18 cellular contexts compared by ENCODE assay signal in genomic region chr20:60752741-60753420, GRCh38.
DNase-seq lines count a peak whose midpoint lies in the region; ATAC-seq and TF ChIP-seq lines count a peak whose summit lies in the region.
"Had no signal": no experiment of that assay in that cellular context is flagged by ENCODE, and none has a peak within 500 bp of the region (broad histone marks: within the 10 kb centered on the region; RNA-seq: fewer than 3 reads in every experiment).

No MANE protein-coding gene starts in this region.

- no peak for ATAC-seq in HG03457 (IDR thresholded peaks at IDR 0.05; ENCODE audit: unreplicated experiment)
- ATAC-seq: GM23338 had no signal

- H3K36me3 Mint-ChIP-seq in MCF 10A (ENCODE audit: insufficient read depth, unreplicated experiment) = no peaks in the 10 kb centered on the region

- H3K4me1 ChIP-seq in breast epithelium (peaks cover 0 to 3% of the 10 kb centered on the region in 2 donors), ovary (ENCODE audit: insufficient read depth) (no peaks in the 10 kb centered on the region)
- H3K4me1 ChIP-seq: BE2C, Caco-2 had no signal

- intact Hi-C loops in breast epithelium (cut with DNase I; ENCODE audit: low total_unique reads) = no loop called here
- intact Hi-C loops in MCF 10A (cut with micrococcal nuclease) = no loop called here
- intact Hi-C loops in ovary (cut with DNase I) = no loop called here

- DNase-seq in breast epithelium (ENCODE audit: low spot score in 2 of 2) (peak in 1 of 2 donors; percentile 53), MCF 10A (ENCODE audit: unreplicated experiment) (no peak), ecto neural progenitor cell (ENCODE audit: low spot score) (peak; percentile 34), ovary (peak in 4 of 5 donors; percentile 19 to 62 (median 26)), nucleus accumbens (lab: John Stamatoyannopoulos, UW) (no peak), NOMO-1 treated with dmso at 0.1 percent for 144 hours (lab: John Stamatoyannopoulos, UW; ENCODE audit: unreplicated experiment) (no peak)
- DNase-seq: BE2C; Caco-2; CD4-positive, alpha-beta T cell; NCI-H1417 treated with DMSO at 0.1 percent for 48 hours; NCI-H187 treated with DMSO at 0.1 percent for 48 hours; NCI-H345; NCI-H526; SHP77 had no signal

- H3K4me3 Mint-ChIP-seq in MCF 10A (ENCODE audit: unreplicated experiment) = no peak overlapping the region
- H3K4me3 Mint-ChIP-seq: CD4-positive, alpha-beta T cell; GM23338 had no signal

- H3K27ac ChIP-seq in breast epithelium (peak overlapping the region; percentile 21 to 43), ovary (no peak overlapping the region)
- H3K27ac ChIP-seq: KMS-11, SK-N-MC had no signal

- TF ChIP-seq EP300 in ovary (IDR thresholded peaks at IDR 0.05) = no peak

- H3K9me3 Mint-ChIP-seq in MCF 10A (ENCODE audit: unreplicated experiment) = no peaks in the 10 kb centered on the region

- BruUV-seq in MCF 10A (replicated peaks; lab: Mats Ljungman, UMichigan) = no TSS peak

- POLR2A ChIA-PET in MCF 10A (lab: Yijun Ruan, JAX) = no interaction called here

- no peaks in the 10 kb centered on the region for H3K9me3 ChIP-seq in breast epithelium
- H3K9me3 ChIP-seq in ovary = no peaks in the 10 kb centered on the region
- H3K9me3 ChIP-seq: BE2C, Caco-2 had no signal

- H3K4me3 ChIP-seq in breast epithelium (peak overlapping the region in 2 of 3 donors; percentile 11 to 37), ovary (no peak overlapping the region)
- H3K4me3 ChIP-seq: GM23338, SK-N-MC had no signal

- H3K27me3 ChIP-seq in breast epithelium (no peaks in the 10 kb centered on the region), ovary (no peaks in the 10 kb centered on the region)
- H3K27me3 ChIP-seq: BE2C had no signal

- TF ChIP-seq CTCF in breast epithelium (IDR thresholded peaks at IDR 0.05) = no peak
- no peak for TF ChIP-seq CTCF in MCF 10A (IDR thresholded peaks at IDR 0.05; ENCODE audit: unreplicated experiment)
- no peak for TF ChIP-seq CTCF in ovary (IDR thresholded peaks at IDR 0.05)

- H3K27me3 Mint-ChIP-seq in MCF 10A (ENCODE audit: insufficient read depth, unreplicated experiment) = peaks cover 66% of the 10 kb centered on the region

- H3K36me3 ChIP-seq in breast epithelium = no peaks in the 10 kb centered on the region
- no peaks in the 10 kb centered on the region for H3K36me3 ChIP-seq in ovary
- H3K36me3 ChIP-seq: BE2C had no signal

- H3K27ac Mint-ChIP-seq in MCF 10A (ENCODE audit: low read depth, unreplicated experiment) = no peak overlapping the region
- H3K27ac Mint-ChIP-seq: CD4-positive, alpha-beta T cell had no signal

- CTCF ChIA-PET in MCF 10A (lab: Yijun Ruan, JAX) = interaction anchor here (0.7 to 0.9 kb wide), 2 partner anchors 12 to 13 kb away, joined by 3 read pairs; no protein-coding TSS in a partner anchor

- TF ChIP-seq POLR2A in breast epithelium (IDR thresholded peaks at IDR 0.05) = no peak
- no peak for TF ChIP-seq POLR2A in ovary (IDR thresholded peaks at IDR 0.05)

- 32 to 50% (median 44%) methylated on average over 17 of the region's 17 CpGs for WGBS in ovary, 3 donors

- no peaks in the 10 kb centered on the region for H3K4me1 Mint-ChIP-seq in MCF 10A (ENCODE audit: insufficient read depth, unreplicated experiment)

Comparison
In these comparisons a context has a peak if more than half of its experiments do, and no peak if none do; other contexts are left out.
1. DNase-seq: peak in ecto neural progenitor cell (single experiment) and ovary (4 of 5); none in MCF 10A (single experiment), nucleus accumbens (0 of 56) and NOMO-1 treated with dmso at 0.1 percent for 144 hours (single experiment).
2. H3K27ac ChIP-seq: peak in breast epithelium (2 of 2); none in ovary (0 of 2).